Comparison of ENCODE assay signal across 14 cellular contexts in genomic region chr6:140079328-140079727, GRCh38.
DNase-seq lines count a peak whose midpoint lies in the region; ATAC-seq, FAIRE-seq and TF ChIP-seq lines count a peak whose summit lies in the region.
"Had no signal": no experiment of that assay in that cellular context is flagged by ENCODE, and none has a peak within 500 bp of the region (broad histone marks: within the 10 kb centered on the region; RNA-seq: fewer than 3 reads in every experiment).

No MANE protein-coding gene starts in this region.

- no peaks in the 10 kb centered on the region for H3K9me3 ChIP-seq in astrocyte (ENCODE audit: insufficient read depth, low read depth, low read length)
- H3K9me3 ChIP-seq in parathyroid adenoma (ENCODE audit: control insufficient read depth, low read length), result no peaks in the 10 kb centered on the region

- peak overlapping the region; percentile 41 for H3K9ac ChIP-seq in astrocyte (ENCODE audit: low read length)
- no peak overlapping the region for H3K9ac ChIP-seq in parathyroid adenoma
- H3K9ac ChIP-seq: KMS-11 had no signal

- peak overlapping the region; percentile 91 for H3K27ac Mint-ChIP-seq in astrocyte (ENCODE audit: unreplicated experiment)
- H3K27ac Mint-ChIP-seq: endodermal cell; natural killer cell treated with Interleukin-12 subunit alpha and Interleukin-12 subunit beta and Interleukin-15 and Interleukin-18, amount 100 ng/mL, for 72 hours had no signal

- H3K79me2 ChIP-seq in astrocyte (ENCODE audit: insufficient read depth, low read length) (no peaks in the 10 kb centered on the region), parathyroid adenoma (no peaks in the 10 kb centered on the region)

- H3K4me3 ChIP-seq in astrocyte (ENCODE audit: insufficient read depth, low read depth, low read length), result no peak overlapping the region
- no peak overlapping the region for H3K4me3 ChIP-seq in parathyroid adenoma (ENCODE audit: low read depth, low read length)
- H3K4me3 ChIP-seq: PC-9 had no signal

- ATAC-seq in GM18517 (IDR thresholded peaks at IDR 0.05; ENCODE audit: unreplicated experiment), result no peak
- no peak for ATAC-seq in HG03025 (IDR thresholded peaks at IDR 0.05; ENCODE audit: low FRiP score, unreplicated experiment)
- ATAC-seq: natural killer cell treated with Interleukin-12 subunit alpha and Interleukin-12 subunit beta and Interleukin-15 and Interleukin-18, amount 100 ng/mL, for 72 hours had no signal

- no peak for TF ChIP-seq CTCF in astrocyte (IDR thresholded peaks at IDR 0.05; ENCODE audit: insufficient read depth, low read depth, low read length)
- no peak for TF ChIP-seq CTCF in parathyroid adenoma (IDR thresholded peaks at IDR 0.05)

- H3K4me1 ChIP-seq in astrocyte (ENCODE audit: insufficient read depth, low read length) (peaks cover 9% of the 10 kb centered on the region), parathyroid adenoma (peaks cover 8% of the 10 kb centered on the region)

- H3K36me3 ChIP-seq in astrocyte (ENCODE audit: insufficient read depth, low read length) (no peaks in the 10 kb centered on the region), parathyroid adenoma (ENCODE audit: control insufficient read depth, insufficient read depth, low read length) (no peaks in the 10 kb centered on the region)

- H3K27me3 Mint-ChIP-seq in astrocyte (ENCODE audit: low read depth, unreplicated experiment), result no peaks in the 10 kb centered on the region
- H3K27me3 Mint-ChIP-seq: natural killer cell treated with Interleukin-12 subunit alpha and Interleukin-12 subunit beta and Interleukin-15 and Interleukin-18, amount 100 ng/mL, for 72 hours had no signal

- no peaks in the 10 kb centered on the region for H3K36me3 Mint-ChIP-seq in astrocyte (ENCODE audit: low read depth, unreplicated experiment)
- H3K36me3 Mint-ChIP-seq: natural killer cell treated with Interleukin-12 subunit alpha and Interleukin-12 subunit beta and Interleukin-15 and Interleukin-18, amount 100 ng/mL, for 72 hours had no signal

- no peak overlapping the region for H3K4me3 Mint-ChIP-seq in astrocyte (ENCODE audit: unreplicated experiment)
- H3K4me3 Mint-ChIP-seq: endodermal cell; natural killer cell treated with Interleukin-12 subunit alpha and Interleukin-12 subunit beta and Interleukin-15 and Interleukin-18, amount 100 ng/mL, for 72 hours had no signal

- peak overlapping the region; percentile 73 for H3K27ac ChIP-seq in astrocyte (ENCODE audit: low read depth, low read length)
- H3K27ac ChIP-seq in parathyroid adenoma, result peak overlapping the region; percentile 42
- H3K27ac ChIP-seq: KMS-11, PC-9 had no signal

- DNase-seq in AG08396 (ENCODE audit: low spot score) (peak; percentile 11), astrocyte (ENCODE audit: low read depth) (peak; percentile 84), hepatic stellate cell (ENCODE audit: low spot score) (peak; percentile 7), head of caudate nucleus (no peak), NCI-H2227 (lab: John Stamatoyannopoulos, UW; ENCODE audit: unreplicated experiment) (no peak)
- DNase-seq: DND-41, endodermal cell had no signal

- H2AFZ ChIP-seq in astrocyte (ENCODE audit: low read depth, low read length), result peak overlapping the region; percentile 15
- H2AFZ ChIP-seq in parathyroid adenoma, result peak overlapping the region; percentile 45
- H2AFZ ChIP-seq: PC-9 had no signal

- peaks cover 25% of the 10 kb centered on the region for H3K4me1 Mint-ChIP-seq in astrocyte (ENCODE audit: low read depth, unreplicated experiment)
- H3K4me1 Mint-ChIP-seq: endodermal cell had no signal

- no peak for FAIRE-seq in astrocyte (lab: Jason Lieb, UNC)
- FAIRE-seq: TTC549 had no signal

- H3K27me3 ChIP-seq in astrocyte (ENCODE audit: insufficient read depth, low read length), result no peaks in the 10 kb centered on the region
- no peaks in the 10 kb centered on the region for H3K27me3 ChIP-seq in parathyroid adenoma (ENCODE audit: control insufficient read depth, insufficient read depth, low read length)

- no peaks in the 10 kb centered on the region for H4K20me1 ChIP-seq in astrocyte (ENCODE audit: insufficient read depth, low read length)

- H3K9me3 Mint-ChIP-seq in astrocyte (ENCODE audit: unreplicated experiment), result no peaks in the 10 kb centered on the region
- H3K9me3 Mint-ChIP-seq: endodermal cell; natural killer cell treated with Interleukin-12 subunit alpha and Interleukin-12 subunit beta and Interleukin-15 and Interleukin-18, amount 100 ng/mL, for 72 hours had no signal

- intact Hi-C loops in head of caudate nucleus (cut with DNase I), result no loop called here

- H3K4me2 ChIP-seq in astrocyte (ENCODE audit: low read length) (peak overlapping the region; percentile 62), parathyroid adenoma (ENCODE audit: low read length) (peak overlapping the region; percentile 24)
- H3K4me2 ChIP-seq: KMS-11, PC-9 had no signal

Comparison
In these comparisons a context has a peak if more than half of its experiments do, and no peak if none do; other contexts are left out.
1. DNase-seq: peak in AG08396 (single experiment), astrocyte (single experiment) and hepatic stellate cell (single experiment); none in head of caudate nucleus (0 of 42) and NCI-H2227 (single experiment).